1 cellular context compared by ENCODE assay signal in the genomic region with DNA sequence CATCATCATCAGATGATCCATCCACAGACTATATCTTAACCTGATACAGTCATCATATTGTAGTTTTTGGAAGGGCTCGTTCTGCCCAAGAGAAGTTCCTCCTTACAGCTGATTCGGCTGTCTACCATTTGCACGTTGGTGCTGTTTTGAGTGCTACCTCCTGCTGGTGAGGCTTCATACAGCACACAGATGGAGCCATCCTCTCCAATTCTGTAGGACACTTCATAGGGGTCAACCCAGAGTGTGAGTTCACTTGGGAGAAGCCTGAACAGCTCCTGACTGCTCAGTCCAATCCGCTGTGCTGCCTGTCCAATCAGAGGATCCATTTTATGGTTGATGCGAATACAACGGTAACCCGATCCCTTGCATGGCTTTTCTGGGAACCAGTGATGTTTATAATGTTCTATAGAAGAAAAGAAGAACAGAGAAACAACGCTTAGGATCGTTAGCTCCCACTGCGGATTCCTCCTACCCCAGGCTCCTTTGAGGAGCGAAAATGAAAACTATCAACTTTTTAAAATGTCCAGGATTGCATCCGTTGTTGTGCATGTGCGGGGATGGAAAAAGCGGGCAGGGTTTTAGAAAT.
A peak's percentile ranks its signal among the peaks of the same experiment; 100 is the strongest.
TF ChIP-seq lines count a peak whose summit lies in the region.

No MANE protein-coding gene starts in this region.

TF ChIP-seq in K562, 482 proteins besides CTCF, POLR2A, EP300 and RAD21 (continued from another document and continues in another):
- TF ChIP-seq CHAMP1 (IDR thresholded peaks at IDR 0.05), result 0 out of 2 replicates have a peak, but pooled peaks have one; percentile 39
- TF ChIP-seq, protein P1, sequence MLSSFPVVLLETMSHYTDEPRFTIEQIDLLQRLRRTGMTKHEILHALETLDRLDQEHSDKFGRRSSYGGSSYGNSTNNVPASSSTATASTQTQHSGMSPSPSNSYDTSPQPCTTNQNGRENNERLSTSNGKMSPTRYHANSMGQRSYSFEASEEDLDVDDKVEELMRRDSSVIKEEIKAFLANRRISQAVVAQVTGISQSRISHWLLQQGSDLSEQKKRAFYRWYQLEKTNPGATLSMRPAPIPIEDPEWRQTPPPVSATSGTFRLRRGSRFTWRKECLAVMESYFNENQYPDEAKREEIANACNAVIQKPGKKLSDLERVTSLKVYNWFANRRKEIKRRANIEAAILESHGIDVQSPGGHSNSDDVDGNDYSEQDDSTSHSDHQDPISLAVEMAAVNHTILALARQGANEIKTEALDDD (IDR thresholded peaks at IDR 0.05), result peak; percentile 12; the same call in 1 of the 2 replicates
- peak; percentile 15; the same call in 1 of the 2 replicates for TF ChIP-seq STAT5A (IDR thresholded peaks at IDR 0.05; ENCODE audit: borderline replicate concordance, low read length)
- peak; percentile 55 for TF ChIP-seq TBP (optimal IDR thresholded peaks at IDR 0.05; ENCODE audit: low read depth, low read length)
- no peak; the same call in 1 of the 2 replicates for TF ChIP-seq ZBTB33 (CRISPR knock-in tag; IDR thresholded peaks at IDR 0.05)
- peak; percentile 44; the same call in 1 of the 2 replicates for TF ChIP-seq BHLHE40 (IDR thresholded peaks at IDR 0.05; ENCODE audit: low read length)
- peak; percentile 73 for TF ChIP-seq NKRF (IDR thresholded peaks at IDR 0.05; ENCODE audit: borderline replicate concordance)
- 0 out of 2 replicates have a peak, but pooled peaks have one; percentile 50 for TF ChIP-seq JUN (IDR thresholded peaks at IDR 0.05; ENCODE audit: borderline replicate concordance, low read depth, low read length)
- no peak for TF ChIP-seq JUN (CRISPR knock-in tag; IDR thresholded peaks at IDR 0.05; ENCODE audit: borderline replicate concordance)
- no peak for TF ChIP-seq CBFA2T3 (IDR thresholded peaks at IDR 0.05)
- TF ChIP-seq MYC (IDR thresholded peaks at IDR 0.05; ENCODE audit: low read depth, low read length), result peak; percentile 49; the same call in 1 of the 2 replicates
- TF ChIP-seq MYC (CRISPR knock-in tag; IDR thresholded peaks at IDR 0.05; ENCODE audit: borderline replicate concordance, low read depth), result no peak
- TF ChIP-seq ARID3A (IDR thresholded peaks at IDR 0.05; ENCODE audit: borderline replicate concordance, low read depth, low read length), result peak; percentile 74; the same call in 1 of the 2 replicates
- no peak for TF ChIP-seq ILK (tag; IDR thresholded peaks at IDR 0.05; ENCODE audit: borderline replicate concordance, low read depth)
- TF ChIP-seq JUND (IDR thresholded peaks at IDR 0.05; ENCODE audit: borderline replicate concordance, low read depth, low read length), result peak; percentile 62
- peak; percentile 70; the same call in 2 of the 3 replicates for TF ChIP-seq JUND (tag; IDR thresholded peaks at IDR 0.05; ENCODE audit: borderline replicate concordance, low read depth, low read length)
- peak; percentile 67 for TF ChIP-seq DEAF1 (CRISPR knock-in tag; IDR thresholded peaks at IDR 0.05)
- 0 out of 2 replicates have a peak, but pooled peaks have one; percentile 28 for TF ChIP-seq FOXP4 (CRISPR knock-in tag; IDR thresholded peaks at IDR 0.05; ENCODE audit: borderline replicate concordance)
- TF ChIP-seq, protein P2, sequence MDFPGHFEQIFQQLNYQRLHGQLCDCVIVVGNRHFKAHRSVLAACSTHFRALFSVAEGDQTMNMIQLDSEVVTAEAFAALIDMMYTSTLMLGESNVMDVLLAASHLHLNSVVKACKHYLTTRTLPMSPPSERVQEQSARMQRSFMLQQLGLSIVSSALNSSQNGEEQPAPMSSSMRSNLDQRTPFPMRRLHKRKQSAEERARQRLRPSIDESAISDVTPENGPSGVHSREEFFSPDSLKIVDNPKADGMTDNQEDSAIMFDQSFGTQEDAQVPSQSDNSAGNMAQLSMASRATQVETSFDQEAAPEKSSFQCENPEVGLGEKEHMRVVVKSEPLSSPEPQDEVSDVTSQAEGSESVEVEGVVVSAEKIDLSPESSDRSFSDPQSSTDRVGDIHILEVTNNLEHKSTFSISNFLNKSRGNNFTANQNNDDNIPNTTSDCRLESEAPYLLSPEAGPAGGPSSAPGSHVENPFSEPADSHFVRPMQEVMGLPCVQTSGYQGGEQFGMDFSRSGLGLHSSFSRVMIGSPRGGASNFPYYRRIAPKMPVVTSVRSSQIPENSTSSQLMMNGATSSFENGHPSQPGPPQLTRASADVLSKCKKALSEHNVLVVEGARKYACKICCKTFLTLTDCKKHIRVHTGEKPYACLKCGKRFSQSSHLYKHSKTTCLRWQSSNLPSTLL (IDR thresholded peaks at IDR 0.05), result no peak
- TF ChIP-seq PTRF (tag; IDR thresholded peaks at IDR 0.05), result no peak
- TF ChIP-seq HDAC2 (IDR thresholded peaks at IDR 0.05), result 0 out of 2 replicates have a peak, but pooled peaks have one; percentile 47
- TF ChIP-seq EHMT2 (IDR thresholded peaks at IDR 0.05), result peak; percentile 90
- peak; percentile 76 for TF ChIP-seq SMC3 (conservative IDR thresholded peaks at IDR 0.05; ENCODE audit: insufficient read depth, low read depth, low read length)
- no peak for TF ChIP-seq EGR1 (conservative IDR thresholded peaks at IDR 0.05)
- no peak for TF ChIP-seq ZNF57 (CRISPR knock-in tag; IDR thresholded peaks at IDR 0.05)
- TF ChIP-seq, protein P3, sequence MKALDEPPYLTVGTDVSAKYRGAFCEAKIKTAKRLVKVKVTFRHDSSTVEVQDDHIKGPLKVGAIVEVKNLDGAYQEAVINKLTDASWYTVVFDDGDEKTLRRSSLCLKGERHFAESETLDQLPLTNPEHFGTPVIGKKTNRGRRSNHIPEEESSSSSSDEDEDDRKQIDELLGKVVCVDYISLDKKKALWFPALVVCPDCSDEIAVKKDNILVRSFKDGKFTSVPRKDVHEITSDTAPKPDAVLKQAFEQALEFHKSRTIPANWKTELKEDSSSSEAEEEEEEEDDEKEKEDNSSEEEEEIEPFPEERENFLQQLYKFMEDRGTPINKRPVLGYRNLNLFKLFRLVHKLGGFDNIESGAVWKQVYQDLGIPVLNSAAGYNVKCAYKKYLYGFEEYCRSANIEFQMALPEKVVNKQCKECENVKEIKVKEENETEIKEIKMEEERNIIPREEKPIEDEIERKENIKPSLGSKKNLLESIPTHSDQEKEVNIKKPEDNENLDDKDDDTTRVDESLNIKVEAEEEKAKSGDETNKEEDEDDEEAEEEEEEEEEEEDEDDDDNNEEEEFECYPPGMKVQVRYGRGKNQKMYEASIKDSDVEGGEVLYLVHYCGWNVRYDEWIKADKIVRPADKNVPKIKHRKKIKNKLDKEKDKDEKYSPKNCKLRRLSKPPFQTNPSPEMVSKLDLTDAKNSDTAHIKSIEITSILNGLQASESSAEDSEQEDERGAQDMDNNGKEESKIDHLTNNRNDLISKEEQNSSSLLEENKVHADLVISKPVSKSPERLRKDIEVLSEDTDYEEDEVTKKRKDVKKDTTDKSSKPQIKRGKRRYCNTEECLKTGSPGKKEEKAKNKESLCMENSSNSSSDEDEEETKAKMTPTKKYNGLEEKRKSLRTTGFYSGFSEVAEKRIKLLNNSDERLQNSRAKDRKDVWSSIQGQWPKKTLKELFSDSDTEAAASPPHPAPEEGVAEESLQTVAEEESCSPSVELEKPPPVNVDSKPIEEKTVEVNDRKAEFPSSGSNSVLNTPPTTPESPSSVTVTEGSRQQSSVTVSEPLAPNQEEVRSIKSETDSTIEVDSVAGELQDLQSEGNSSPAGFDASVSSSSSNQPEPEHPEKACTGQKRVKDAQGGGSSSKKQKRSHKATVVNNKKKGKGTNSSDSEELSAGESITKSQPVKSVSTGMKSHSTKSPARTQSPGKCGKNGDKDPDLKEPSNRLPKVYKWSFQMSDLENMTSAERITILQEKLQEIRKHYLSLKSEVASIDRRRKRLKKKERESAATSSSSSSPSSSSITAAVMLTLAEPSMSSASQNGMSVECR (CRISPR knock-in tag; IDR thresholded peaks at IDR 0.05), result peak; percentile 37; the same call in 1 of the 2 replicates
